ENCODE assay signal across 26 cellular contexts in the genomic region with DNA sequence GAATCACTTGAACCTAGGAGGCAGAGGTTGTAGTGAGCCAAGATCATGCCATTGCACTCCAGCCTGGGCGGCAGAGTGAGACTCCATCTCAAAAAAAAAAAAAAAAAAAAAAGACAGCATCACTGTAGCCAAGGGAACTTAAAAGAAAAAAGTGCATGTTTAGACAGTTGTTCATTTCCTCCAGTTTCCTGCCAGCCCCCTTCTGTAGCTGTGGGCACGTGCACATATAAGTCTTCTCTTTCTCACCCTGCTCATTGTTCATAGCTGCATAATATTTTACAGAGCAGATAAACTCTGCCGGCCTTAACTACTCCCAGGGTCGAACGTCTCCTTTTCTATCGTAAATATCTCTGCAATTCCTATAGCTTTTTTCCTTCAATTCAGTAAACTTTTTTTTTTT.
"Had no signal": no experiment of that assay in that cellular context is flagged by ENCODE, and none has a peak within 500 bp of the region (broad histone marks: within the 10 kb centered on the region; RNA-seq: fewer than 3 reads in every experiment).

No MANE protein-coding gene starts in this region.

- H3K27ac Mint-ChIP-seq: activated CD4-positive, alpha-beta memory T cell treated with anti-CD3 and anti-CD28 coated beads for 36 hours; activated CD4-positive, alpha-beta T cell treated with anti-CD3 and anti-CD28 coated beads, Interleukin-2, amount 10 ng/mL, durations not matched to agents 24 days and 14 days; activated T-cell treated with anti-CD3 and anti-CD28 coated beads, Interleukin-2, amount 50 U/mL, for 24 hours; activated T-helper 17 cell treated with anti-CD3 and anti-CD28 coated beads, Interleukin-2, amount 50 U/mL, for 72 hours; dendritic cell treated with granulocyte-macrophage colony-stimulating factor and Interleukin-4, amounts not matched to agents 40 ng/mL and 50 ng/mL, for 4 days had no signal

- H3K27me3 Mint-ChIP-seq: activated CD4-positive, alpha-beta memory T cell treated with anti-CD3 and anti-CD28 coated beads for 36 hours; activated CD4-positive, alpha-beta T cell treated with anti-CD3 and anti-CD28 coated beads, Interleukin-2, amount 10 ng/mL, durations not matched to agents 24 days and 14 days; activated T-cell treated with anti-CD3 and anti-CD28 coated beads, Interleukin-2, amount 50 U/mL, for 24 hours; activated T-helper 17 cell treated with anti-CD3 and anti-CD28 coated beads, Interleukin-2, amount 50 U/mL, for 72 hours; central memory CD8-positive, alpha-beta T cell had no signal

- H3K27me3 ChIP-seq: esophagus squamous epithelium, gastrocnemius medialis, pancreas, tibial nerve had no signal

- H3K9me3 ChIP-seq: esophagus squamous epithelium, gastrocnemius medialis, neutrophil, pancreas, psoas muscle had no signal

- DNase-seq: activated CD4-positive, alpha-beta memory T cell treated with anti-CD3 and anti-CD28 coated beads for 36 hours; activated CD4-positive, alpha-beta T cell treated with anti-CD3 and anti-CD28 coated beads, Interleukin-2, amount 10 ng/mL, durations not matched to agents 24 days and 14 days; activated CD4-positive, CD25-positive, alpha-beta regulatory T cell treated with anti-CD3 and anti-CD28 coated beads, Interleukin-2, amount 50 U/mL, for 72 hours; activated CD8-positive, alpha-beta memory T cell treated with anti-CD3 and anti-CD28 coated beads, Interleukin-2, amount 50 U/mL, for 48 hours; activated gamma-delta T cell treated with Interleukin-2 at 50 U/mL for 16 hours; activated naive CD4-positive, alpha-beta T cell treated with anti-CD3 and anti-CD28 coated beads, Interleukin-2, amount 50 U/mL, for 16 hours; activated T-cell treated with anti-CD3 and anti-CD28 coated beads, Interleukin-2, amount 50 U/mL, for 24 hours; amniotic stem cell; brain microvascular endothelial cell; effector CD4-positive, alpha-beta T cell; esophagus squamous epithelium; gastrocnemius medialis; islet precursor cell; left ventricle myocardium inferior; nephron progenitor cell; stimulated activated CD4-positive, alpha-beta T cell treated with anti-CD3 and anti-CD28 coated beads, Interleukin-2, amount 100 ng/mL, for 24 hours; stimulated activated naive CD4-positive, alpha-beta T cell treated with Interleukin-2 at 50 U/mL for 16 hours had no signal

- H3K9me3 Mint-ChIP-seq: activated CD4-positive, alpha-beta T cell treated with anti-CD3 and anti-CD28 coated beads, Interleukin-2, amount 10 ng/mL, durations not matched to agents 24 days and 14 days; activated T-cell treated with anti-CD3 and anti-CD28 coated beads, Interleukin-2, amount 50 U/mL, for 24 hours; central memory CD8-positive, alpha-beta T cell; dendritic cell treated with granulocyte-macrophage colony-stimulating factor and Interleukin-4, amounts not matched to agents 40 ng/mL and 50 ng/mL, for 4 days had no signal

- H3K27ac ChIP-seq: brain microvascular endothelial cell, epithelial cell of prostate, esophagus squamous epithelium, gastrocnemius medialis, left ventricle myocardium inferior, neutrophil, pancreas, psoas muscle, tibial nerve had no signal

- H3K36me3 Mint-ChIP-seq: activated CD4-positive, alpha-beta memory T cell treated with anti-CD3 and anti-CD28 coated beads for 36 hours had no signal

- H3K4me1 Mint-ChIP-seq: activated CD4-positive, alpha-beta T cell treated with anti-CD3 and anti-CD28 coated beads, Interleukin-2, amount 10 ng/mL, durations not matched to agents 24 days and 14 days had no signal

- H3K4me3 Mint-ChIP-seq: activated CD4-positive, alpha-beta memory T cell treated with anti-CD3 and anti-CD28 coated beads for 36 hours; activated CD4-positive, alpha-beta T cell treated with anti-CD3 and anti-CD28 coated beads, Interleukin-2, amount 10 ng/mL, durations not matched to agents 24 days and 14 days; activated T-cell treated with anti-CD3 and anti-CD28 coated beads, Interleukin-2, amount 50 U/mL, for 24 hours; activated T-helper 17 cell treated with anti-CD3 and anti-CD28 coated beads, Interleukin-2, amount 50 U/mL, for 72 hours; central memory CD8-positive, alpha-beta T cell; dendritic cell treated with granulocyte-macrophage colony-stimulating factor and Interleukin-4, amounts not matched to agents 40 ng/mL and 50 ng/mL, for 4 days; nephron progenitor cell had no signal

- H3K4me3 ChIP-seq: esophagus squamous epithelium, gastrocnemius medialis, left ventricle myocardium inferior, pancreas, psoas muscle, smooth muscle cell, tibial nerve had no signal

- H3K36me3 ChIP-seq: brain microvascular endothelial cell, esophagus squamous epithelium, gastrocnemius medialis, left ventricle myocardium inferior, neutrophil, pancreas, tibial nerve had no signal

- ATAC-seq: activated T-helper 17 cell treated with anti-CD3 and anti-CD28 coated beads, Interleukin-2, amount 50 U/mL, for 72 hours; gastrocnemius medialis; pancreas; psoas muscle had no signal

- H3K4me2 ChIP-seq: smooth muscle cell had no signal
